ENCODE assay signal across 14 cellular contexts in genomic region chr2:144458536-144458935, GRCh38.
DNase-seq lines count a peak whose midpoint lies in the region; TF ChIP-seq lines count a peak whose summit lies in the region.
"Had no signal": no experiment of that assay in that cellular context is flagged by ENCODE, and none has a peak within 500 bp of the region (broad histone marks: within the 10 kb centered on the region; RNA-seq: fewer than 3 reads in every experiment).

No MANE protein-coding gene starts in this region.

- H3K27me3 Mint-ChIP-seq in HFFc6 (ENCODE audit: insufficient read depth) (0 out of 2 replicates have a peak, but pooled peaks cover 2% of the 10 kb centered on the region), neural crest cell (ENCODE audit: low read depth) (no peaks in the 10 kb centered on the region)

- no peak overlapping the region for H2AFZ ChIP-seq in ACC112 (ENCODE audit: low read length, unreplicated experiment)

- TF ChIP-seq CTCF in HFFc6 (IDR thresholded peaks at IDR 0.05) (no peak), neural crest cell (conservative IDR thresholded peaks at IDR 0.05) (no peak)

- H3K27ac Mint-ChIP-seq in HFFc6: peak overlapping the region; percentile 63; the same call in 1 of the 2 replicates
- no peak overlapping the region for H3K27ac Mint-ChIP-seq in neural crest cell (ENCODE audit: unreplicated experiment)

- peaks cover 90% of the 10 kb centered on the region for H3K4me1 ChIP-seq in ACC112 (ENCODE audit: control insufficient read depth, insufficient read depth, low read length, unreplicated experiment)

- H3K27ac ChIP-seq in ACC112 (ENCODE audit: low read depth, low read length) (peak overlapping the region; percentile 97), cingulate gyrus (ENCODE audit: low read depth, low read length) (peak overlapping the region; percentile 94)
- H3K27ac ChIP-seq: epithelial cell of prostate, SJCRH30 had no signal

- no peaks in the 10 kb centered on the region for H3K27me3 ChIP-seq in ACC112 (ENCODE audit: insufficient read depth, low read length)
- H3K27me3 ChIP-seq: sigmoid colon, SJCRH30 had no signal

- no peak for DNase-seq in HFFc6
- no peak for DNase-seq in neural crest cell (ENCODE audit: low read depth, low spot score)
- no peak for DNase-seq in T-helper 1 cell
- no peak for DNase-seq in NCI-H187 (lab: John Stamatoyannopoulos, UW)
- no peak for DNase-seq in HPDE6-E6E7 (ENCODE audit: extremely low spot score)
- DNase-seq in SIG-M5 (lab: John Stamatoyannopoulos, UW): no peak
- DNase-seq: activated gamma-delta T cell treated with Interleukin-2 at 50 U/mL for 16 hours; DMS79 treated with DMSO at 0.1 percent for 48 hours; sigmoid colon; SJCRH30; stimulated activated CD4-positive, alpha-beta T cell treated with anti-CD3 and anti-CD28 coated beads, Interleukin-4, amount 100 ng/mL, for 24 hours had no signal

- H3K79me2 ChIP-seq in ACC112 (ENCODE audit: control insufficient read depth, insufficient read depth, low read length, unreplicated experiment): peaks cover 78% of the 10 kb centered on the region

- H3K4me3 Mint-ChIP-seq in HFFc6 (no peak overlapping the region), neural crest cell (peak overlapping the region; percentile 54)

- H3K36me3 Mint-ChIP-seq in HFFc6 (ENCODE audit: low read depth) (peaks cover 7% of the 10 kb centered on the region; the same call in 1 of the 2 replicates), neural crest cell (ENCODE audit: low read depth) (peaks cover 6% of the 10 kb centered on the region)

- H3K4me3 ChIP-seq in ACC112 (ENCODE audit: low read depth, low read length): no peak overlapping the region
- H3K4me3 ChIP-seq: sigmoid colon, SJCRH30 had no signal

- H3K4me1 Mint-ChIP-seq in HFFc6 (ENCODE audit: low read depth) (peaks cover 87% of the 10 kb centered on the region), neural crest cell (peaks cover 96% of the 10 kb centered on the region)

- H3K36me3 ChIP-seq in ACC112 (ENCODE audit: insufficient read depth, low read length): no peaks in the 10 kb centered on the region
- H3K36me3 ChIP-seq: sigmoid colon had no signal

- no peaks in the 10 kb centered on the region for H3K9me3 Mint-ChIP-seq in HFFc6
- no peaks in the 10 kb centered on the region for H3K9me3 Mint-ChIP-seq in neural crest cell
